ENCODE assay signal across 25 cellular contexts in the genomic region with DNA sequence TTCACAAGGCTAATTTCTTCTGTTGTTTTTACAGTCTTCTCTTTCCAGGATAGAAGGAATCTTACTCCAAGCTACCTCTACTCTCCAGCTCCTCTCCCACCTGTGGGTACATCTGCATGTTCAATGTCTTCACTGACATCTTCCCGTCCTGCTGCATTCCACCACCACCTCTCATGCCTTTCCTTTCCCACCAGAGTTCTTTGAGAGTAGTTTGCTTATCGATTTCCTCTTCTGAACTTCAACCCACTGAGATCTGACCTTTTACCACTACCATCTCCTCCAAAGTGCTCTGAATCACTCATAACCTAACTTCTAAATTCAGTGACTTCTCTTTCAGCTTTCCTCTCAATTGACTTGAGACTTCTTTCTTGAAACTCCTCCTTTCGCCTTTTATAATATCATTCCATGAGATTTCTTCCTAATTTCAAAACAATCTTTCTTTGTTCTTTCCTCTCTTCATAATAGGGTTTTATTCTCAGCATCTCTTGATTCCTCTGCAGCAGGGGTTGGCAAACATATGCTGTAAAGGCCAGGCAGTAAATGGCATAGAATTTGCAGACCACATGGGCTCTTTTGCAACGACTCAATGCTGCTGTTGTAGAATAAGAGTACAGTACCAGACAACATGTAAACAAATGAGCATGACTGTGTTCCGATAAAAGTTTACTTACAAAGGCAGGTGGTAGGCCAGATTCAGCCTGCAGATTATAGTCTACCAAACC. TPM values are rescaled to one million over a fixed set of nuclear protein-coding genes. Genes with fewer than 3 reads are reported as not detected.
"Had no signal": no experiment of that assay in that cellular context is flagged by ENCODE, and none has a peak within 500 bp of the region (broad histone marks: within the 10 kb centered on the region; RNA-seq: fewer than 3 reads in every experiment).

No MANE protein-coding gene starts in this region.

- H3K4me2 ChIP-seq: smooth muscle cell had no signal

- H3K27me3 ChIP-seq: breast epithelium, esophagus squamous epithelium, suprapubic skin had no signal

- H2AFZ ChIP-seq: parathyroid adenoma had no signal

- ATAC-seq: activated CD4-positive, alpha-beta T cell treated with anti-CD3 and anti-CD28 coated beads for 36 hours; activated CD8-positive, alpha-beta memory T cell treated with anti-CD3 and anti-CD28 coated beads, Interleukin-2, amount 10 ng/mL, durations not matched to agents 7 days and 5 days; activated CD8-positive, alpha-beta T cell treated with anti-CD3 and anti-CD28 coated beads, Interleukin-2, amount 10 ng/mL, durations not matched to agents 7 days and 5 days; activated naive CD4-positive, alpha-beta T cell treated with anti-CD3 and anti-CD28 coated beads, Interleukin-2, amount 50 U/mL, for 72 hours; left colon; naive thymus-derived CD8-positive, alpha-beta T cell; psoas muscle; stimulated activated naive B cell treated with anti-CD40 and anti-IgM and Interleukin-4, amounts not matched to agents 10 μg/mL and 1 μg/mL and 100 μg/mL, for 72 hours had no signal

- H3K4me3 ChIP-seq: breast epithelium, esophagus squamous epithelium, psoas muscle, smooth muscle cell, suprapubic skin, tibial artery had no signal

- DNase-seq: activated CD4-positive, alpha-beta T cell treated with anti-CD3 and anti-CD28 coated beads for 36 hours; activated CD4-positive, CD25-positive, alpha-beta regulatory T cell; activated CD8-positive, alpha-beta memory T cell treated with anti-CD3 and anti-CD28 coated beads, Interleukin-2, amount 10 ng/mL, durations not matched to agents 7 days and 5 days; activated CD8-positive, alpha-beta T cell treated with anti-CD3 and anti-CD28 coated beads, Interleukin-2, amount 10 ng/mL, durations not matched to agents 7 days and 5 days; activated naive CD4-positive, alpha-beta T cell; activated T-cell treated with anti-CD3 and anti-CD28 coated beads, Interleukin-2, amount 50 U/mL, for 48 hours; central memory CD4-positive, alpha-beta T cell; esophagus squamous epithelium; glutamatergic neuron; kidney; naive thymus-derived CD8-positive, alpha-beta T cell; nucleus accumbens; psoas muscle; stimulated activated CD4-positive, alpha-beta T cell treated with anti-CD3 and anti-CD28 coated beads, Interleukin-15, amount 100 ng/mL, for 24 hours; stimulated activated CD4-positive, alpha-beta T cell treated with anti-CD3 and anti-CD28 coated beads, Interleukin-2, amount 100 ng/mL, for 24 hours; stimulated activated naive B cell treated with anti-CD40 and anti-IgM and Interleukin-4, amounts not matched to agents 10 μg/mL and 1 μg/mL and 100 μg/mL, for 72 hours; T1000; tibial artery had no signal

- H3K9me3 ChIP-seq: breast epithelium, esophagus squamous epithelium, psoas muscle, suprapubic skin, tibial artery had no signal

- H3K4me1 ChIP-seq: breast epithelium, esophagus squamous epithelium, parathyroid adenoma, psoas muscle, suprapubic skin, tibial artery had no signal

- H3K79me2 ChIP-seq: parathyroid adenoma had no signal

- H3K9ac ChIP-seq: parathyroid adenoma had no signal

- H3K27ac ChIP-seq: breast epithelium, esophagus squamous epithelium, parathyroid adenoma, psoas muscle, suprapubic skin, tibial artery had no signal

- H3K36me3 ChIP-seq: breast epithelium, suprapubic skin, tibial artery had no signal

RNA-seq across cellular contexts. Expression of a gene that starts 22.1 kb away (rescaled TPM):
- total RNA-seq: neural crest cell, smooth muscle cell had no signal
